ENCODE assay signal across 2 cellular contexts in the genomic region with DNA sequence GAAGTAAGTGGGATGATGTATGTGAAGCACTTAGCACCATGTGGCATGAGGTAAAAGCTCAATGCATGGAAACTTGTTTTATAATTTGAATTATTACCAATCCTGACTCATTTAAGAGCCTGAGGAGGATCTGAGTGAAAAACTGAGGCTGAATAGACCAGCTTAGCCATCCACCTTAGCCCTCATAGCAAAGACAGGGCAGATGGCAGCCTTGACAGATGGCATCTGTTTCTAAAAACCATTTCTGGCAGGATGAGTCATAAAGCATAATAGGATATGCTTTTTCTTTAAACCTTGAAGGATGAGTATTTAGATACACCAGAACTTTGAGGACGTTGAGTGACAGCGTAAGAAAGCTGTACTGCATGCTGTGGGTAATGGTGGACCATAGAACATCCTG.
TF ChIP-seq lines count a peak whose summit lies in the region.

No MANE protein-coding gene starts in this region.

TF ChIP-seq in IMR-90, 13 proteins besides CTCF, POLR2A, EP300 and RAD21 (continued from another document):
- TF ChIP-seq MXI1 (IDR thresholded peaks at IDR 0.05; ENCODE audit: borderline replicate concordance, low read depth, low read length) = no peak
- TF ChIP-seq FOS (IDR thresholded peaks at IDR 0.05; ENCODE audit: low read depth, low read length) = no peak; the same call in 1 of the 2 replicates
- no peak for TF ChIP-seq CHD1 (IDR thresholded peaks at IDR 0.05; ENCODE audit: low read depth, low read length)
- TF ChIP-seq SMC3 (IDR thresholded peaks at IDR 0.05; ENCODE audit: low read depth, low read length) = no peak
- no peak for TF ChIP-seq RCOR1 (IDR thresholded peaks at IDR 0.05; ENCODE audit: insufficient replicate concordance, low read length)
- TF ChIP-seq BHLHE40 (IDR thresholded peaks at IDR 0.05; ENCODE audit: low read depth, low read length) = no peak
- TF ChIP-seq, protein P1, sequence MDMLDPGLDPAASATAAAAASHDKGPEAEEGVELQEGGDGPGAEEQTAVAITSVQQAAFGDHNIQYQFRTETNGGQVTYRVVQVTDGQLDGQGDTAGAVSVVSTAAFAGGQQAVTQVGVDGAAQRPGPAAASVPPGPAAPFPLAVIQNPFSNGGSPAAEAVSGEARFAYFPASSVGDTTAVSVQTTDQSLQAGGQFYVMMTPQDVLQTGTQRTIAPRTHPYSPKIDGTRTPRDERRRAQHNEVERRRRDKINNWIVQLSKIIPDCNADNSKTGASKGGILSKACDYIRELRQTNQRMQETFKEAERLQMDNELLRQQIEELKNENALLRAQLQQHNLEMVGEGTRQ (IDR thresholded peaks at IDR 0.05; ENCODE audit: low read depth, low read length) = no peak
- TF ChIP-seq, protein P2, sequence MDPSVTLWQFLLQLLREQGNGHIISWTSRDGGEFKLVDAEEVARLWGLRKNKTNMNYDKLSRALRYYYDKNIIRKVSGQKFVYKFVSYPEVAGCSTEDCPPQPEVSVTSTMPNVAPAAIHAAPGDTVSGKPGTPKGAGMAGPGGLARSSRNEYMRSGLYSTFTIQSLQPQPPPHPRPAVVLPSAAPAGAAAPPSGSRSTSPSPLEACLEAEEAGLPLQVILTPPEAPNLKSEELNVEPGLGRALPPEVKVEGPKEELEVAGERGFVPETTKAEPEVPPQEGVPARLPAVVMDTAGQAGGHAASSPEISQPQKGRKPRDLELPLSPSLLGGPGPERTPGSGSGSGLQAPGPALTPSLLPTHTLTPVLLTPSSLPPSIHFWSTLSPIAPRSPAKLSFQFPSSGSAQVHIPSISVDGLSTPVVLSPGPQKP (IDR thresholded peaks at IDR 0.05; ENCODE audit: borderline replicate concordance, low read depth, low read length) = no peak
- no peak for TF ChIP-seq NFE2L2 (IDR thresholded peaks at IDR 0.05; ENCODE audit: low read depth, low read length)
- no peak for TF ChIP-seq RFX5 (IDR thresholded peaks at IDR 0.05; ENCODE audit: low read depth, low read length)

TF ChIP-seq in endothelial cell of umbilical vein, 7 proteins besides CTCF, POLR2A, EP300 and RAD21 (continued from another document):
- TF ChIP-seq, protein P3, sequence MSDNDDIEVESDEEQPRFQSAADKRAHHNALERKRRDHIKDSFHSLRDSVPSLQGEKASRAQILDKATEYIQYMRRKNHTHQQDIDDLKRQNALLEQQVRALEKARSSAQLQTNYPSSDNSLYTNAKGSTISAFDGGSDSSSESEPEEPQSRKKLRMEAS (IDR thresholded peaks at IDR 0.05; ENCODE audit: insufficient read depth, insufficient read length) = no peak
- no peak for TF ChIP-seq JUN (IDR thresholded peaks at IDR 0.05; ENCODE audit: borderline replicate concordance, insufficient read depth, insufficient read length, low read depth)
